In the genomic region with DNA sequence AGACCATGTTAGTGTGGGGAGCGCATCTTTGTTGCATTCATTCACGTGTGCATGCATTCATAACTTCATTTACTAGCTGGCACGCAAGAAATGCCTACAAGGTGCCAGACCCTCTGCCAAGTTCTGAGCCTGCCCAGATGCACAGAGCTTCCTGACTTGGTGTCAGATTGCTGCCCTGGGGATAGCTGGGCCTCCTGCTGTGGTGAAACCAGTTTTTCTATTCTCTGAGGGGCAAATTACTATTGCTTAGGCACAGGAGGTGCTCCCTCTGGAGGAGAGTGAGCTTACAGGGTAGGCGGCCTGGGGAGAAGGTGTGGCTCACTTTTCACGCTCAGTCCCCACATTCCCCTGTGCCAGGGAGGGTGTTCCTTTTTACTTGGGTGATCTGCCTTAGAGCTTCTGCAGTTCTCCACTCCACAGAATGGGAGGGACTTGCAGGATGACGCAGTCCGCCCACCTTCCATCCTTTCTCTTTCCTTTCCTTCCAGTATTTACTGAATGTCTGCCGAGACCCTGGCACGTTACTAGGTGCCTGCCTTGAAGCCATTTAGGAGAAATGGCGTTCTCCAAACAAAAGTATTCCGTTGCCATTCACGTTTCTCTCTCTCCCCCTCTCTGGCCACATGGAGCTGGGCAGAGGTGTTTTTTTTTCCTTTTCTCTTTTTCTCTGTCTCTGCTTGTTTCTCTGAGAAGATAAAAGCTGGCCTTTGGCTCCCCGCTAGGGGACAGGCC, we compare ENCODE assay signal across 8 cellular contexts. TPM values are rescaled to one million over a fixed set of nuclear protein-coding genes. Genes with fewer than 3 reads are reported as not detected.
DNase-seq lines count a peak whose midpoint lies in the region; ATAC-seq and TF ChIP-seq lines count a peak whose summit lies in the region.

No MANE protein-coding gene starts in this region.

- H3K4me1 ChIP-seq in BLaER1 (peaks cover 52% of the 10 kb centered on the region), cardiac muscle cell (ENCODE audit: low read depth) (peaks cover 18% of the 10 kb centered on the region)

- TF ChIP-seq CTCF in cardiac muscle cell (IDR thresholded peaks at IDR 0.05; ENCODE audit: low read depth, low read length) (peak; percentile 50), CD14-positive monocyte (IDR thresholded peaks at IDR 0.05) (no peak)

- no peaks in the 10 kb centered on the region for H3K27me3 ChIP-seq in BLaER1
- no peaks in the 10 kb centered on the region for H3K27me3 ChIP-seq in cardiac muscle cell

- no peaks in the 10 kb centered on the region for H3K36me3 Mint-ChIP-seq in CD14-positive monocyte

- peak overlapping the region in 3 of 7 donors; percentile 30 to 85 (median 51) for H3K27ac Mint-ChIP-seq in CD14-positive monocyte

- no peaks in the 10 kb centered on the region for H4K20me1 ChIP-seq in BLaER1

- peak overlapping the region; percentile 26; the same call in 1 of the 2 replicates for H3K9ac ChIP-seq in BLaER1

- H3K4me2 ChIP-seq in BLaER1 = peak overlapping the region; percentile 71

- no peaks in the 10 kb centered on the region for H3K9me3 ChIP-seq in BLaER1
- H3K9me3 ChIP-seq in cardiac muscle cell (ENCODE audit: low read depth) = no peaks in the 10 kb centered on the region

- peaks cover 2 to 17% (median 6%) of the 10 kb centered on the region in 3 donors for H3K27me3 Mint-ChIP-seq in CD14-positive monocyte (ENCODE audit: low read depth in 3 of 3)

- peaks cover 0 to 2% (median 0%) of the 10 kb centered on the region in 7 donors for H3K9me3 Mint-ChIP-seq in CD14-positive monocyte

- H3K36me3 ChIP-seq in BLaER1 (no peaks in the 10 kb centered on the region), cardiac muscle cell (no peaks in the 10 kb centered on the region)

- intact Hi-C loops in CD14-positive monocyte (cut with micrococcal nuclease) = no loop called here

- H3K27ac ChIP-seq in BLaER1 = peak overlapping the region; percentile 74
- H3K27ac ChIP-seq in cardiac muscle cell = peak overlapping the region; percentile 62

- DNase-seq in LoVo (ENCODE audit: low spot score) (peak; percentile 23), SW480 (ENCODE audit: low spot score) (peak; percentile 90), cardiac muscle cell (ENCODE audit: low read depth in 1 of 2, low spot score in 1 of 2) (peak; percentile 37 to 77), pulmonary artery endothelial cell (ENCODE audit: low read depth, low spot score) (peak; percentile 26), CD14-positive monocyte (ENCODE audit: low spot score) (no peak)

- H3K4me3 ChIP-seq in BLaER1 (no peak overlapping the region), cardiac muscle cell (no peak overlapping the region)

- ATAC-seq in GM21423 (IDR thresholded peaks at IDR 0.05; ENCODE audit: unreplicated experiment) (no peak), GM21529 (IDR thresholded peaks at IDR 0.05; ENCODE audit: unreplicated experiment) (no peak)

- no peak overlapping the region for H3K4me3 Mint-ChIP-seq in CD14-positive monocyte

- H3K4me1 Mint-ChIP-seq in CD14-positive monocyte = peaks cover 8% of the 10 kb centered on the region

RNA-seq across cellular contexts. Expression of a gene that starts 27.9 kb away (rescaled TPM):
- 260 and 304 TPM in 2 replicates for total RNA-seq in cardiac muscle cell
- polyA plus RNA-seq in cardiac muscle cell = 145 and 171 TPM in 2 replicates
- total RNA-seq in pulmonary artery endothelial cell = 527 and 572 TPM in 2 replicates
- 10 to 100 TPM; 56.6 to 84.5 TPM for polyA plus RNA-seq in CD14-positive monocyte
